Comparison of ENCODE assay signal across 1 cellular context in the genomic region with DNA sequence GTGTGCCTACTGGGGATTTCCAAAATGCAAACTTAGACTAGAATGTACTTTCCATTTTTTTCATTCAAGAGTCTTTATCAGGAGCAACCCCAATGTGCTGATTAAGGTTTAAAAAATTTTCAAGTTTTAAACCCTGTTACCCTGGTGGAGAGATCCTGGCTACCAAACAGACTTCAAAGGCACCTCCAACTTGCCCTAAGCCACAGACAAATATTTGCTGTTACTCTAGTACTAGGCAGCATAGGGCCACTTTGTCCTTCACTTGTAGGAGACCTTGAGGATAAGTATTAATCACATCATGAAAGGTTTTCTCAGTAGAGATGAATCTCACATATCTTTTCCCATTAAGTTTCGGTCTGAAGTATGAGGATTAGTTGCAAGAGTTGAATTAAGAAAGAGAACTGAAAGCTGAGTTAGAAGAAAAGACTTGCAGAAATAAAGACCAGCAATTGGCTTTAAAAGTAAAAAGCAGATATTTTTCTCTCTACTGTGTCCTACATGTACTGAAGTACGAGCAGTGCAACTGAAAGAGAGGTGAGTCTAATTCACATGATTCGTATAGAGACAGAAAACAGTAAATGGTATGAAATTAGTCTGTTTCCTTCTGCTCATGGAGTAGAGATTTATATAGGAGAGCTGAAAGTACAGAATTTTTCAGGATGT.
TF ChIP-seq lines count a peak whose summit lies in the region.

No MANE protein-coding gene starts in this region.

TF ChIP-seq in HepG2, 621 proteins besides CTCF, POLR2A, EP300 and RAD21 (continued from another document and continues in another):
- TF ChIP-seq, protein P1, sequence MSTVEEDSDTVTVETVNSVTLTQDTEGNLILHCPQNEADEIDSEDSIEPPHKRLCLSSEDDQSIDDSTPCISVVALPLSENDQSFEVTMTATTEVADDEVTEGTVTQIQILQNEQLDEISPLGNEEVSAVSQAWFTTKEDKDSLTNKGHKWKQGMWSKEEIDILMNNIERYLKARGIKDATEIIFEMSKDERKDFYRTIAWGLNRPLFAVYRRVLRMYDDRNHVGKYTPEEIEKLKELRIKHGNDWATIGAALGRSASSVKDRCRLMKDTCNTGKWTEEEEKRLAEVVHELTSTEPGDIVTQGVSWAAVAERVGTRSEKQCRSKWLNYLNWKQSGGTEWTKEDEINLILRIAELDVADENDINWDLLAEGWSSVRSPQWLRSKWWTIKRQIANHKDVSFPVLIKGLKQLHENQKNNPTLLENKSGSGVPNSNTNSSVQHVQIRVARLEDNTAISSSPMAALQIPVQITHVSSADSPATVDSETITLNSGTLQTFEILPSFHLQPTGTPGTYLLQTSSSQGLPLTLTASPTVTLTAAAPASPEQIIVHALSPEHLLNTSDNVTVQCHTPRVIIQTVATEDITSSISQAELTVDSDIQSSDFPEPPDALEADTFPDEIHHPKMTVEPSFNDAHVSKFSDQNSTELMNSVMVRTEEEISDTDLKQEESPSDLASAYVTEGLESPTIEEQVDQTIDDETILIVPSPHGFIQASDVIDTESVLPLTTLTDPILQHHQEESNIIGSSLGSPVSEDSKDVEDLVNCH (CRISPR knock-in tag; IDR thresholded peaks at IDR 0.05): no peak
- TF ChIP-seq HMG20B (CRISPR knock-in tag; conservative IDR thresholded peaks at IDR 0.05): peak; percentile 64; the same call in 1 of the 2 replicates
- peak; percentile 60; the same call in 1 of the 2 replicates for TF ChIP-seq ONECUT2 (CRISPR knock-in tag; IDR thresholded peaks at IDR 0.05)
- TF ChIP-seq ZNF354B (CRISPR knock-in tag; IDR thresholded peaks at IDR 0.05): no peak
- TF ChIP-seq, protein P2, sequence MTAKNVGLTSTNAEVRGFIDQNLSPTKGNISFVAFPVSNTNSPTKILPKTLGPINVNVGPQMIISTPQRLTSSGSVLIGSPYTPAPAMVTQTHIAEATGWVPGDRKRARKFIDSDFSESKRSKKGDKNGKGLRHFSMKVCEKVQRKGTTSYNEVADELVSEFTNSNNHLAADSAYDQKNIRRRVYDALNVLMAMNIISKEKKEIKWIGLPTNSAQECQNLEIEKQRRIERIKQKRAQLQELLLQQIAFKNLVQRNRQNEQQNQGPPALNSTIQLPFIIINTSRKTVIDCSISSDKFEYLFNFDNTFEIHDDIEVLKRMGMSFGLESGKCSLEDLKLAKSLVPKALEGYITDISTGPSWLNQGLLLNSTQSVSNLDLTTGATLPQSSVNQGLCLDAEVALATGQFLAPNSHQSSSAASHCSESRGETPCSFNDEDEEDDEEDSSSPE (CRISPR knock-in tag; IDR thresholded peaks at IDR 0.05): no peak
- no peak for TF ChIP-seq SIN3B (IDR thresholded peaks at IDR 0.05; ENCODE audit: low read length)
- no peak for TF ChIP-seq ZNF674 (CRISPR knock-in tag; IDR thresholded peaks at IDR 0.05; ENCODE audit: low read depth)
- TF ChIP-seq ZBTB49 (CRISPR knock-in tag; IDR thresholded peaks at IDR 0.05; ENCODE audit: borderline replicate concordance): no peak
- TF ChIP-seq ZNF263 (CRISPR knock-in tag; IDR thresholded peaks at IDR 0.05): no peak
- TF ChIP-seq AHR (CRISPR knock-in tag; IDR thresholded peaks at IDR 0.05): no peak
- peak; percentile 96 for TF ChIP-seq NCOA2 (CRISPR knock-in tag; IDR thresholded peaks at IDR 0.05)
- TF ChIP-seq, protein P3, sequence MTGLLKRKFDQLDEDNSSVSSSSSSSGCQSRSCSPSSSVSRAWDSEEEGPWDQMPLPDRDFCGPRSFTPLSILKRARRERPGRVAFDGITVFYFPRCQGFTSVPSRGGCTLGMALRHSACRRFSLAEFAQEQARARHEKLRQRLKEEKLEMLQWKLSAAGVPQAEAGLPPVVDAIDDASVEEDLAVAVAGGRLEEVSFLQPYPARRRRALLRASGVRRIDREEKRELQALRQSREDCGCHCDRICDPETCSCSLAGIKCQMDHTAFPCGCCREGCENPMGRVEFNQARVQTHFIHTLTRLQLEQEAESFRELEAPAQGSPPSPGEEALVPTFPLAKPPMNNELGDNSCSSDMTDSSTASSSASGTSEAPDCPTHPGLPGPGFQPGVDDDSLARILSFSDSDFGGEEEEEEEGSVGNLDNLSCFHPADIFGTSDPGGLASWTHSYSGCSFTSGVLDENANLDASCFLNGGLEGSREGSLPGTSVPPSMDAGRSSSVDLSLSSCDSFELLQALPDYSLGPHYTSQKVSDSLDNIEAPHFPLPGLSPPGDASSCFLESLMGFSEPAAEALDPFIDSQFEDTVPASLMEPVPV (CRISPR knock-in tag; IDR thresholded peaks at IDR 0.05): no peak
- no peak for TF ChIP-seq CBX5 (CRISPR knock-in tag; IDR thresholded peaks at IDR 0.05; ENCODE audit: borderline replicate concordance)
- TF ChIP-seq TEAD3 (CRISPR knock-in tag; optimal IDR thresholded peaks at IDR 0.05; ENCODE audit: borderline replicate concordance): peak; percentile 89
- TF ChIP-seq POLR2AphosphoS2 (IDR thresholded peaks at IDR 0.05; ENCODE audit: low read depth, low read length): no peak
- no peak for TF ChIP-seq ZFP82 (CRISPR knock-in tag; IDR thresholded peaks at IDR 0.05; ENCODE audit: borderline replicate concordance)
- TF ChIP-seq ZSCAN21 (CRISPR knock-in tag; IDR thresholded peaks at IDR 0.05; ENCODE audit: borderline replicate concordance): no peak
- TF ChIP-seq ZNF160 (CRISPR knock-in tag; IDR thresholded peaks at IDR 0.05): no peak
- TF ChIP-seq, protein P4, sequence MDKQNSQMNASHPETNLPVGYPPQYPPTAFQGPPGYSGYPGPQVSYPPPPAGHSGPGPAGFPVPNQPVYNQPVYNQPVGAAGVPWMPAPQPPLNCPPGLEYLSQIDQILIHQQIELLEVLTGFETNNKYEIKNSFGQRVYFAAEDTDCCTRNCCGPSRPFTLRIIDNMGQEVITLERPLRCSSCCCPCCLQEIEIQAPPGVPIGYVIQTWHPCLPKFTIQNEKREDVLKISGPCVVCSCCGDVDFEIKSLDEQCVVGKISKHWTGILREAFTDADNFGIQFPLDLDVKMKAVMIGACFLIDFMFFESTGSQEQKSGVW (CRISPR knock-in tag; IDR thresholded peaks at IDR 0.05; ENCODE audit: borderline replicate concordance): no peak
- no peak for TF ChIP-seq NFE2L1 (CRISPR knock-in tag; IDR thresholded peaks at IDR 0.05; ENCODE audit: borderline replicate concordance)
- TF ChIP-seq RNF219 (CRISPR knock-in tag; IDR thresholded peaks at IDR 0.05): no peak
- TF ChIP-seq ZNF281 (CRISPR knock-in tag; IDR thresholded peaks at IDR 0.05; ENCODE audit: borderline replicate concordance): no peak
- TF ChIP-seq, protein P5, sequence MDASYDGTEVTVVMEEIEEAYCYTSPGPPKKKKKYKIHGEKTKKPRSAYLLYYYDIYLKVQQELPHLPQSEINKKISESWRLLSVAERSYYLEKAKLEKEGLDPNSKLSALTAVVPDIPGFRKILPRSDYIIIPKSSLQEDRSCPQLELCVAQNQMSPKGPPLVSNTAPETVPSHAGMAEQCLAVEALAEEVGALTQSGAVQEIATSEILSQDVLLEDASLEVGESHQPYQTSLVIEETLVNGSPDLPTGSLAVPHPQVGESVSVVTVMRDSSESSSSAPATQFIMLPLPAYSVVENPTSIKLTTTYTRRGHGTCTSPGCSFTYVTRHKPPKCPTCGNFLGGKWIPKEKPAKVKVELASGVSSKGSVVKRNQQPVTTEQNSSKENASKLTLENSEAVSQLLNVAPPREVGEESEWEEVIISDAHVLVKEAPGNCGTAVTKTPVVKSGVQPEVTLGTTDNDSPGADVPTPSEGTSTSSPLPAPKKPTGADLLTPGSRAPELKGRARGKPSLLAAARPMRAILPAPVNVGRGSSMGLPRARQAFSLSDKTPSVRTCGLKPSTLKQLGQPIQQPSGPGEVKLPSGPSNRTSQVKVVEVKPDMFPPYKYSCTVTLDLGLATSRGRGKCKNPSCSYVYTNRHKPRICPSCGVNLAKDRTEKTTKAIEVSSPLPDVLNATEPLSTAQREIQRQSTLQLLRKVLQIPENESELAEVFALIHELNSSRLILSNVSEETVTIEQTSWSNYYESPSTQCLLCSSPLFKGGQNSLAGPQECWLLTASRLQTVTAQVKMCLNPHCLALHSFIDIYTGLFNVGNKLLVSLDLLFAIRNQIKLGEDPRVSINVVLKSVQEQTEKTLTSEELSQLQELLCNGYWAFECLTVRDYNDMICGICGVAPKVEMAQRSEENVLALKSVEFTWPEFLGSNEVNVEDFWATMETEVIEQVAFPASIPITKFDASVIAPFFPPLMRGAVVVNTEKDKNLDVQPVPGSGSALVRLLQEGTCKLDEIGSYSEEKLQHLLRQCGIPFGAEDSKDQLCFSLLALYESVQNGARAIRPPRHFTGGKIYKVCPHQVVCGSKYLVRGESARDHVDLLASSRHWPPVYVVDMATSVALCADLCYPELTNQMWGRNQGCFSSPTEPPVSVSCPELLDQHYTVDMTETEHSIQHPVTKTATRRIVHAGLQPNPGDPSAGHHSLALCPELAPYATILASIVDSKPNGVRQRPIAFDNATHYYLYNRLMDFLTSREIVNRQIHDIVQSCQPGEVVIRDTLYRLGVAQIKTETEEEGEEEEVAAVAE (CRISPR knock-in tag; IDR thresholded peaks at IDR 0.05; ENCODE audit: borderline replicate concordance): no peak
- no peak for TF ChIP-seq RORA (CRISPR knock-in tag; IDR thresholded peaks at IDR 0.05)
- TF ChIP-seq HHEX (CRISPR knock-in tag; IDR thresholded peaks at IDR 0.05): peak; percentile 75
- TF ChIP-seq ZNF275 (CRISPR knock-in tag; IDR thresholded peaks at IDR 0.05; ENCODE audit: borderline replicate concordance): no peak
- TF ChIP-seq MATR3 (CRISPR knock-in tag; IDR thresholded peaks at IDR 0.05): no peak
- no peak for TF ChIP-seq ZNF670 (CRISPR knock-in tag; IDR thresholded peaks at IDR 0.05; ENCODE audit: borderline replicate concordance)
- TF ChIP-seq ZNF224 (CRISPR knock-in tag; IDR thresholded peaks at IDR 0.05): no peak
- no peak for TF ChIP-seq ZBTB1 (CRISPR knock-in tag; IDR thresholded peaks at IDR 0.05; ENCODE audit: borderline replicate concordance)
- 0 out of 2 replicates have a peak, but pooled peaks have one; percentile 32 for TF ChIP-seq FOXA1 (IDR thresholded peaks at IDR 0.05)
- peak; percentile 96 for TF ChIP-seq FOXA1 (CRISPR knock-in tag; IDR thresholded peaks at IDR 0.05)
- TF ChIP-seq MBD4 (IDR thresholded peaks at IDR 0.05; ENCODE audit: borderline replicate concordance, low read length): peak; percentile 82; the same call in 1 of the 2 replicates
